ENCODE assay signal across 9 cellular contexts in the genomic region with DNA sequence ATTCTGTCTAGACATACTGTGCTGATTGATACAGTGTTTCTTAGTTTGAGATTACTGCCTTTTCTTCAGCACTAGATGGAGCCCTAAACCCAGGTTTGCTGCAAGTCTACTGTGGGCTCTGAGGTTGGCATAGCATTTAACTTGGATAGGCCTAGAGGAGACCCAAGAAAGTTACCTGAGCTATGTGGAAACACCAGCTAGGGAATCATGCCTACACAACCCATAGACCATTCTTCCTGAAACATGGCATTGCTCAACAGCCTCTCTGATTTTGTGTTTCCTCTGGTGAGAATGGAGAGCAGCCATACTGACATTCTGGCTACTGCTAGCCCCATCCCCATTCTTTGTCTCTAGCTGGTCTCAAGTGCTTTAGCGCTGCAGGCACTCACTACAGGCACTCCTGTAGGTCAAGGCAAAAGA.
DNase-seq lines count a peak whose midpoint lies in the region; ATAC-seq and TF ChIP-seq lines count a peak whose summit lies in the region.
"Had no signal": no experiment of that assay in that cellular context is flagged by ENCODE, and none has a peak within 500 bp of the region (broad histone marks: within the 10 kb centered on the region; RNA-seq: fewer than 3 reads in every experiment).

No MANE protein-coding gene starts in this region.

- ATAC-seq in GM21381 (IDR thresholded peaks at IDR 0.05; ENCODE audit: unreplicated experiment) (peak; percentile 75), HG03558 (IDR thresholded peaks at IDR 0.05; ENCODE audit: extremely low read depth, unreplicated experiment) (peak; percentile 64), Panc1 (peak; percentile 86)
- ATAC-seq in activated CD8-positive, alpha-beta T cell treated with anti-CD3 and anti-CD28 coated beads, Interleukin-2, amount 10 ng/mL, durations not matched to agents 7 days and 5 days = no peak

- H3K4me3 ChIP-seq in Panc1 (ENCODE audit: low read depth in 2 of 2, low read length in 2 of 2) = no peak overlapping the region
- no peak overlapping the region for H3K4me3 ChIP-seq in fibroblast of villous mesenchyme (ENCODE audit: low read depth, low read length)
- no peak overlapping the region for H3K4me3 ChIP-seq in transverse colon

- H3K4me1 Mint-ChIP-seq in activated CD8-positive, alpha-beta T cell treated with anti-CD3 and anti-CD28 coated beads, Interleukin-2, amount 10 ng/mL, durations not matched to agents 7 days and 5 days (ENCODE audit: low read depth) = no peaks in the 10 kb centered on the region

- POLR2A ChIA-PET in Panc1 (lab: Charles Lee) = no interaction called here
- POLR2A ChIA-PET in activated CD8-positive, alpha-beta T cell treated with anti-CD3 and anti-CD28 coated beads, Interleukin-2, amount 10 ng/mL, durations not matched to agents 7 days and 5 days (lab: Charles Lee) = no interaction called here

- in situ Hi-C loops in Panc1 (cut with HindIII; ENCODE audit: low pct_unique_long_range_greater_than_20kb, low sequenced_read_pairs) (no loop called here), transverse colon (cut with MboI; ENCODE audit: low pct_ligation_motif_present in 1 of 4, low pct_unique_long_range_greater_than_20kb in 1 of 4, low sequenced_read_pairs in 3 of 4) (no loop called here)

- no peaks in the 10 kb centered on the region for H3K27me3 Mint-ChIP-seq in activated CD8-positive, alpha-beta T cell treated with anti-CD3 and anti-CD28 coated beads, Interleukin-2, amount 10 ng/mL, durations not matched to agents 7 days and 5 days (ENCODE audit: low read depth)
- H3K27me3 Mint-ChIP-seq: stimulated activated naive CD8-positive, alpha-beta T cell treated with anti-CD3 and anti-CD28 coated beads, Interleukin-15, Interleukin-2, amounts not matched to agents 100 ng/mL and 50 ng/mL, for 24 hours had no signal

- 89 to 100% methylated on average over 1 of the region's 1 CpG for WGBS in transverse colon (ENCODE audit: low coverage in 1 of 2), 2 donors

- H3K9me3 ChIP-seq in Panc1 (ENCODE audit: control insufficient read depth, insufficient read depth, low read depth, low read length) = no peaks in the 10 kb centered on the region
- no peaks in the 10 kb centered on the region for H3K9me3 ChIP-seq in transverse colon

- TF ChIP-seq EP300 in transverse colon (IDR thresholded peaks at IDR 0.05; ENCODE audit: low read depth) = no peak

- CTCF ChIA-PET in Panc1 (lab: Charles Lee) = interaction anchor here (0.6 to 1.0 kb wide), 2 partner anchors 168 to 270 kb away, joined by 3 to 8 read pairs; no protein-coding TSS in a partner anchor
- CTCF ChIA-PET in activated CD8-positive, alpha-beta T cell treated with anti-CD3 and anti-CD28 coated beads, Interleukin-2, amount 10 ng/mL, durations not matched to agents 7 days and 5 days (lab: Charles Lee) = interaction anchor here (1.3 kb wide), 1 partner anchor 271 kb away, joined by 5 read pairs; no protein-coding TSS in a partner anchor

- no peaks in the 10 kb centered on the region for H3K9me3 Mint-ChIP-seq in activated CD8-positive, alpha-beta T cell treated with anti-CD3 and anti-CD28 coated beads, Interleukin-2, amount 10 ng/mL, durations not matched to agents 7 days and 5 days (ENCODE audit: insufficient read depth)

- H3K27ac ChIP-seq in Panc1 (ENCODE audit: low read length) (no peak overlapping the region), transverse colon (no peak overlapping the region)

- H3K36me3 ChIP-seq in Panc1 (ENCODE audit: control insufficient read depth, insufficient read depth, low read length) (no peaks in the 10 kb centered on the region), transverse colon (no peaks in the 10 kb centered on the region)

- intact Hi-C loops in Panc1 (cut with micrococcal nuclease; ENCODE audit: unreplicated experiment) (loop anchor here (2.0 to 10.0 kb wide), 4 partner anchors 42 to 362 kb away; no protein-coding TSS in a partner anchor), transverse colon (cut with DNase I; ENCODE audit: low total_unique reads) (no loop called here)

- BruUV-seq in Panc1 (replicated peaks; lab: Mats Ljungman, UMichigan) = no TSS peak

- peak; percentile 61 for TF ChIP-seq CTCF in Panc1 (IDR thresholded peaks at IDR 0.05)
- peak; percentile 75 for TF ChIP-seq CTCF in fibroblast of villous mesenchyme (IDR thresholded peaks at IDR 0.05; ENCODE audit: insufficient read depth, low read depth, low read length)
- peak in 4 of 5 experiments; percentile 28 to 35 (median 32) for TF ChIP-seq CTCF in transverse colon (IDR thresholded peaks at IDR 0.05)

- DNase-seq in GM03348 (ENCODE audit: low spot score) (peak; percentile 50), Panc1 (ENCODE audit: low read depth, low spot score) (peak; percentile 12), fibroblast of villous mesenchyme (ENCODE audit: low read depth) (peak; percentile 61), transverse colon (no peak), inferior parietal cortex (ENCODE audit: extremely low spot score) (no peak)
- DNase-seq in activated CD8-positive, alpha-beta T cell treated with anti-CD3 and anti-CD28 coated beads, Interleukin-2, amount 10 ng/mL, durations not matched to agents 7 days and 5 days = no peak

- H3K27me3 ChIP-seq in Panc1 (ENCODE audit: control insufficient read depth, insufficient read depth, low read length) (no peaks in the 10 kb centered on the region), transverse colon (no peaks in the 10 kb centered on the region)

- H3K4me1 ChIP-seq in Panc1 (ENCODE audit: control insufficient read depth, insufficient read depth, low read length) (no peaks in the 10 kb centered on the region), transverse colon (no peaks in the 10 kb centered on the region)

- no peaks in the 10 kb centered on the region for H3K36me3 Mint-ChIP-seq in activated CD8-positive, alpha-beta T cell treated with anti-CD3 and anti-CD28 coated beads, Interleukin-2, amount 10 ng/mL, durations not matched to agents 7 days and 5 days (ENCODE audit: low read depth)

- TF ChIP-seq POLR2A in transverse colon (IDR thresholded peaks at IDR 0.05) = no peak

- no peak overlapping the region for H3K27ac Mint-ChIP-seq in activated CD8-positive, alpha-beta T cell treated with anti-CD3 and anti-CD28 coated beads, Interleukin-2, amount 10 ng/mL, durations not matched to agents 7 days and 5 days
- H3K27ac Mint-ChIP-seq: stimulated activated naive CD8-positive, alpha-beta T cell treated with anti-CD3 and anti-CD28 coated beads, Interleukin-15, Interleukin-2, amounts not matched to agents 100 ng/mL and 50 ng/mL, for 24 hours had no signal

- H3K4me3 Mint-ChIP-seq in activated CD8-positive, alpha-beta T cell treated with anti-CD3 and anti-CD28 coated beads, Interleukin-2, amount 10 ng/mL, durations not matched to agents 7 days and 5 days = no peak overlapping the region
- H3K4me3 Mint-ChIP-seq: stimulated activated naive CD8-positive, alpha-beta T cell treated with anti-CD3 and anti-CD28 coated beads, Interleukin-15, Interleukin-2, amounts not matched to agents 100 ng/mL and 50 ng/mL, for 24 hours had no signal

Comparison
In these comparisons a context has a peak if more than half of its experiments do, and no peak if none do; other contexts are left out.
1. DNase-seq: peak in GM03348 (single experiment), Panc1 (single experiment) and fibroblast of villous mesenchyme (single experiment); none in transverse colon (single experiment), inferior parietal cortex (single experiment) and activated CD8-positive, alpha-beta T cell treated with anti-CD3 and anti-CD28 coated beads, Interleukin-2, amount 10 ng/mL, durations not matched to agents 7 days and 5 days (single experiment).
2. Peak in every context shown above with its lines, with median percentiles within 50 percentile points of each other: CTCF ChIP-seq.